25 cellular contexts compared by ENCODE assay signal in the genomic region with DNA sequence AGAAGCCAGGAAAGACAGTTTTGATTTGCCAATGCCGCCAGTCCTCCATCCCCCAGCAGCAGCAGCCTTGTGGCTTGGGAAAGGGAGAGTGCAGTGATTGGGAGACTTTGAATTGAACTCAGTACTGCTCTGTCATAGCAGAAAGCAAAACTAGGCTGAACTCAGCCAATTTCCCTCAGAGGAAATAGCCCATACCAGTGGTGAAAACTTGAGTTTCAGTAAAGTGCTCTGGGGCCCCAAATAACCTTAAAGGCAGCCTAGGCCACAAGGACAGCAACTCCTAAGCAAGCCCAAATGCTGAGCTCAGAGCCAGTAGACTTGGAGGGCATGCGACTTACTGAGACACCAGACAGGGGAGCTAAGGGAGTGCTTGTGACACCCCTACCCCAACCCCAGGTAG. TPM values are rescaled to one million over a fixed set of nuclear protein-coding genes. Genes with fewer than 3 reads are reported as not detected.
DNase-seq lines count a peak whose midpoint lies in the region; ATAC-seq lines count a peak whose summit lies in the region.
"Had no signal": no experiment of that assay in that cellular context is flagged by ENCODE, and none has a peak within 500 bp of the region (broad histone marks: within the 10 kb centered on the region; RNA-seq: fewer than 3 reads in every experiment).

No MANE protein-coding gene starts in this region.

- no peak for DNase-seq in stimulated activated CD4-positive, alpha-beta T cell treated with anti-CD3 and anti-CD28 coated beads, Interleukin-12 subunit alpha, Interleukin-12 subunit beta, amount 100 ng/mL, for 4 hours
- DNase-seq in middle frontal gyrus (ENCODE audit: extremely low spot score, low spot score) (no peak), mucosa of gallbladder (ENCODE audit: low spot score) (no peak)
- no peak for DNase-seq in activated T-cell treated with anti-CD3 and anti-CD28 coated beads, Interleukin-2, amount 50 U/mL, for 48 hours
- DNase-seq: activated CD4-positive, alpha-beta memory T cell treated with anti-CD3 and anti-CD28 coated beads, Interleukin-2, amount 10 ng/mL, durations not matched to agents 7 days and 5 days; activated naive CD4-positive, alpha-beta T cell; activated T-cell treated with anti-CD3 and anti-CD28 coated beads for 4 hours; amygdala; C1 segment of cervical spinal cord; dermis blood vessel endothelial cell; left ventricle myocardium inferior; NCI-H1105; NCI-H2081; NCI-H510A; stimulated activated CD4-positive, alpha-beta T cell treated with anti-CD3 and anti-CD28 coated beads, Interleukin-2, amount 100 ng/mL, for 24 hours; stimulated activated naive CD4-positive, alpha-beta T cell treated with Interleukin-2 at 50 U/mL for 16 hours; transverse colon had no signal

- peak; percentile 70 for ATAC-seq in GM18519 (IDR thresholded peaks at IDR 0.05; ENCODE audit: low FRiP score, unreplicated experiment)
- ATAC-seq in GM21526 (IDR thresholded peaks at IDR 0.05; ENCODE audit: low FRiP score, unreplicated experiment) = peak; percentile 91
- ATAC-seq in HG02885 (IDR thresholded peaks at IDR 0.05; ENCODE audit: poor library complexity, unreplicated experiment) = peak; percentile 67
- ATAC-seq in HG03558 (IDR thresholded peaks at IDR 0.05; ENCODE audit: extremely low read depth, unreplicated experiment) = peak; percentile 59
- ATAC-seq: WTC11 had no signal

RNA-seq across cellular contexts. Expression of gene PROM1, which starts 2.0 kb away (rescaled TPM):
- 40.8 TPM for total RNA-seq in mucosa of gallbladder
- total RNA-seq: activated CD4-positive, alpha-beta memory T cell treated with anti-CD3 and anti-CD28 coated beads, Interleukin-2, amount 10 ng/mL, durations not matched to agents 7 days and 5 days; H4; LHCN-M2; T-helper 2 cell treated with Interferon-gamma antibody and Interleukin-4, amounts not matched to agents 100 ng/mL and 5 ng/mL, for 36 hours had no signal
